Comparison of ENCODE assay signal across 9 cellular contexts in genomic region chr16:84274515-84274914, GRCh38. TPM values are rescaled to one million over a fixed set of nuclear protein-coding genes. Genes with fewer than 3 reads are reported as not detected.
"Had no signal": no experiment of that assay in that cellular context is flagged by ENCODE, and none has a peak within 500 bp of the region (broad histone marks: within the 10 kb centered on the region; RNA-seq: fewer than 3 reads in every experiment).

No MANE protein-coding gene starts in this region.

- ATAC-seq: GM12878 had no signal

- H3K4me3 ChIP-seq: GM12878 had no signal

- DNase-seq: GDM1, GF-D8 had no signal

- FAIRE-seq: G401.6, GM12878, GM12891, GM12892, GM18507, GM19239 had no signal

RNA-seq across cellular contexts. Expression of gene WFDC1, which starts 20.2 kb away (rescaled TPM):
- total RNA-seq: G401, GM12878 had no signal
- polyA plus RNA-seq: GM12878 had no signal

RNA-seq across cellular contexts. Expression of gene KCNG4, which starts 34.7 kb away (rescaled TPM):
- total RNA-seq: G401, GM12878 had no signal
- polyA plus RNA-seq: GM12878 had no signal
